8 cellular contexts compared by ENCODE assay signal in genomic region chr16:70018254-70018653, GRCh38.
DNase-seq lines count a peak whose midpoint lies in the region; ATAC-seq and TF ChIP-seq lines count a peak whose summit lies in the region.

No MANE protein-coding gene starts in this region.

- no peaks in the 10 kb centered on the region for H3K9me2 ChIP-seq in PC-3 (replicated peaks; ENCODE audit: low read length)

- intact Hi-C loops in PC-3 (cut with micrococcal nuclease) (no loop called here), left colon (cut with DNase I, micrococcal nuclease) (no loop called here), sciatic nerve (cut with DNase I) (no loop called here)

- peak; percentile 65 for ATAC-seq in GM18907 (IDR thresholded peaks at IDR 0.05; ENCODE audit: unreplicated experiment)
- ATAC-seq in PC-3 = peak; percentile 73
- ATAC-seq in left colon = peak; percentile 93
- no peak for ATAC-seq in sciatic nerve
- ATAC-seq in HG02870 (IDR thresholded peaks at IDR 0.05; ENCODE audit: unreplicated experiment) = no peak

- no peak overlapping the region for H3K27ac Mint-ChIP-seq in activated naive CD4-positive, alpha-beta T cell treated with anti-CD3 and anti-CD28 coated beads, Interleukin-2, amount 10 ng/mL, durations not matched to agents 7 days and 5 days

- no peak overlapping the region for H3K4me2 ChIP-seq in PC-3 (ENCODE audit: low read length)

- H4K20me1 ChIP-seq in PC-3 (ENCODE audit: low read length) = no peaks in the 10 kb centered on the region

- no peaks in the 10 kb centered on the region for H3K27me3 Mint-ChIP-seq in activated naive CD4-positive, alpha-beta T cell treated with anti-CD3 and anti-CD28 coated beads, Interleukin-2, amount 10 ng/mL, durations not matched to agents 7 days and 5 days

- H3K9me3 Mint-ChIP-seq in activated naive CD4-positive, alpha-beta T cell treated with anti-CD3 and anti-CD28 coated beads, Interleukin-2, amount 10 ng/mL, durations not matched to agents 7 days and 5 days = no peaks in the 10 kb centered on the region

- no peaks in the 10 kb centered on the region for H3K27me3 ChIP-seq in PC-3 (ENCODE audit: low read length)

- peaks cover 2% of the 10 kb centered on the region; the same call in 1 of the 2 replicates for H3K36me3 ChIP-seq in PC-3 (ENCODE audit: low read depth, low read length)

- POLR2A ChIA-PET in PC-3 (lab: Charles Lee; ENCODE audit: unreplicated experiment) = no interaction called here

- no peak overlapping the region for H3K9ac ChIP-seq in PC-3 (ENCODE audit: low read length)

- CTCF ChIA-PET in PC-3 (lab: Charles Lee) = no interaction called here
- CTCF ChIA-PET in activated naive CD4-positive, alpha-beta T cell treated with anti-CD3 and anti-CD28 coated beads, Interleukin-2, amount 10 ng/mL, durations not matched to agents 7 days and 5 days (lab: Charles Lee) = no interaction called here

- H3K9me3 ChIP-seq in PC-3 (ENCODE audit: low read length) = no peaks in the 10 kb centered on the region

- no TSS peak for BruUV-seq in PC-3 (replicated peaks; lab: Mats Ljungman, UMichigan)

- H2AFZ ChIP-seq in PC-3 (ENCODE audit: low read length) = no peak overlapping the region

- H3K36me3 Mint-ChIP-seq in activated naive CD4-positive, alpha-beta T cell treated with anti-CD3 and anti-CD28 coated beads, Interleukin-2, amount 10 ng/mL, durations not matched to agents 7 days and 5 days = peaks cover 14% of the 10 kb centered on the region

- no peak overlapping the region for H3K4me3 Mint-ChIP-seq in activated naive CD4-positive, alpha-beta T cell treated with anti-CD3 and anti-CD28 coated beads, Interleukin-2, amount 10 ng/mL, durations not matched to agents 7 days and 5 days

- no peak; the same call in 1 of the 2 replicates for TF ChIP-seq CTCF in PC-3 (conservative IDR thresholded peaks at IDR 0.05; ENCODE audit: low read depth, low read length)

- H3K79me2 ChIP-seq in PC-3 (ENCODE audit: low read length) = no peaks in the 10 kb centered on the region

- no peaks in the 10 kb centered on the region for H3K4me1 ChIP-seq in PC-3 (ENCODE audit: insufficient read depth, low read length)

- H3K4me3 ChIP-seq in PC-3 (ENCODE audit: low read length) = no peak overlapping the region

- no peaks in the 10 kb centered on the region for H3F3A ChIP-seq in PC-3 (ENCODE audit: low read length, unreplicated experiment)

- H3K27ac ChIP-seq in PC-3 (ENCODE audit: low read length) = no peak overlapping the region

- DNase-seq in CD1c-positive myeloid dendritic cell (ENCODE audit: extremely low spot score) (peak; percentile 13), PC-3 (peak; percentile 40), left colon (peak in 1 of 2 donors; percentile 21), sciatic nerve (ENCODE audit: low spot score) (no peak), NCI-H774 (lab: John Stamatoyannopoulos, UW) (no peak)
- DNase-seq in activated naive CD4-positive, alpha-beta T cell treated with anti-CD3 and anti-CD28 coated beads, Interleukin-2, amount 10 ng/mL, durations not matched to agents 7 days and 5 days = peak; percentile 65

- H3K4me1 Mint-ChIP-seq in activated naive CD4-positive, alpha-beta T cell treated with anti-CD3 and anti-CD28 coated beads, Interleukin-2, amount 10 ng/mL, durations not matched to agents 7 days and 5 days = no peaks in the 10 kb centered on the region

Comparison
In these comparisons a context has a peak if more than half of its experiments do, and no peak if none do; other contexts are left out.
1. DNase-seq: peak in CD1c-positive myeloid dendritic cell (single experiment), PC-3 (single experiment) and activated naive CD4-positive, alpha-beta T cell treated with anti-CD3 and anti-CD28 coated beads, Interleukin-2, amount 10 ng/mL, durations not matched to agents 7 days and 5 days (single experiment); none in sciatic nerve (single experiment) and NCI-H774 (single experiment).
2. ATAC-seq: peak in GM18907 (single experiment), PC-3 (single experiment) and left colon (single experiment); none in sciatic nerve (single experiment) and HG02870 (single experiment).